ENCODE assay signal across 18 cellular contexts in genomic region chr13:110684388-110685056, GRCh38. TPM values are rescaled to one million over a fixed set of nuclear protein-coding genes. Genes with fewer than 3 reads are reported as not detected.
DNase-seq lines count a peak whose midpoint lies in the region; ATAC-seq and TF ChIP-seq lines count a peak whose summit lies in the region.
"Had no signal": no experiment of that assay in that cellular context is flagged by ENCODE, and none has a peak within 500 bp of the region (broad histone marks: within the 10 kb centered on the region; RNA-seq: fewer than 3 reads in every experiment).

No MANE protein-coding gene starts in this region.

- DNase-seq in HFFc6 (no peak), left colon (no peak), osteocyte (ENCODE audit: extremely low spot score, unreplicated experiment) (peak; percentile 75), stomach (no peak), activated gamma-delta T cell treated with Interleukin-2 at 50 U/mL for 16 hours (no peak), NCI-H526 treated with DMSO at 0.1 percent for 48 hours (lab: John Stamatoyannopoulos, UW) (no peak), mesendoderm (no peak)
- no peak for DNase-seq in CD8-positive, alpha-beta memory T cell
- DNase-seq: 8988T, COR-L47, GDM1, GOT3, KBM-7, NCI-H1105 treated with DMSO at 0.1 percent for 48 hours, NCI-H1694, NCI-H748 treated with DMSO at 0.1 percent for 48 hours, Right ventricle myocardium superior had no signal

- H3K4me1 Mint-ChIP-seq in HFFc6 (ENCODE audit: low read depth) (peaks cover 11% of the 10 kb centered on the region), osteocyte (ENCODE audit: unreplicated experiment) (no peaks in the 10 kb centered on the region)
- peaks cover 0 to 6% (median 0%) of the 10 kb centered on the region in 3 donors for H3K4me1 Mint-ChIP-seq in CD8-positive, alpha-beta memory T cell

- peaks cover 15% of the 10 kb centered on the region; the same call in 1 of the 2 replicates for H3K36me3 Mint-ChIP-seq in HFFc6 (ENCODE audit: low read depth)
- peaks cover 24% of the 10 kb centered on the region for H3K36me3 Mint-ChIP-seq in osteocyte (ENCODE audit: unreplicated experiment)
- H3K36me3 Mint-ChIP-seq in CD8-positive, alpha-beta memory T cell, result peaks cover 4 to 79% (median 14%) of the 10 kb centered on the region in 3 donors

- POLR2A ChIA-PET in CD8-positive, alpha-beta memory T cell (lab: Charles Lee), result no interaction called here

- 42 to 61% (median 45%) methylated on average over 8 of the region's 8 CpGs for WGBS in stomach, 5 donors
- no CpG with 5 or more reads among the region's 8 CpGs for WGBS in mesendoderm (ENCODE audit: extremely low coverage, insufficient coverage, low lambda C conversion rate)

- TF ChIP-seq CTCF in HFFc6 (IDR thresholded peaks at IDR 0.05) (no peak), osteocyte (IDR thresholded peaks at IDR 0.05) (no peak), stomach (IDR thresholded peaks at IDR 0.05) (no peak)

- no peaks in the 10 kb centered on the region for H3K27me3 ChIP-seq in stomach
- no peaks in the 10 kb centered on the region for H3K27me3 ChIP-seq in CD8-positive, alpha-beta memory T cell (ENCODE audit: insufficient read depth, low read length, poor library complexity, severe bottlenecking)
- no peaks in the 10 kb centered on the region for H3K27me3 ChIP-seq in mesendoderm (ENCODE audit: insufficient read depth, low read length, poor library complexity)

- H2AK5ac ChIP-seq in mesendoderm (ENCODE audit: low read length), result no peak overlapping the region

- no peak overlapping the region for H3K4me3 Mint-ChIP-seq in HFFc6
- H3K4me3 Mint-ChIP-seq in osteocyte (ENCODE audit: unreplicated experiment), result no peak overlapping the region
- H3K4me3 Mint-ChIP-seq in CD8-positive, alpha-beta memory T cell, result no peak overlapping the region

- TF ChIP-seq POLR2A in stomach (IDR thresholded peaks at IDR 0.05), result no peak

- H4K8ac ChIP-seq in mesendoderm (ENCODE audit: low read depth, low read length), result no peak overlapping the region

- peak overlapping the region; percentile 80 for H3K27ac Mint-ChIP-seq in HFFc6
- no peak overlapping the region for H3K27ac Mint-ChIP-seq in osteocyte (ENCODE audit: unreplicated experiment)
- H3K27ac Mint-ChIP-seq in CD8-positive, alpha-beta memory T cell, result no peak overlapping the region

- H3K79me2 ChIP-seq in mesendoderm (ENCODE audit: control insufficient read depth, insufficient read depth, low read length), result no peaks in the 10 kb centered on the region

- CTCF ChIA-PET in CD8-positive, alpha-beta memory T cell (lab: Charles Lee), result interaction anchor here (0.8 to 3.3 kb wide), 6 partner anchors 21 to 141 kb away, joined by 3 to 23 read pairs (median 6); partner anchors contain the start of gene CARS2

- H3K4me3 ChIP-seq in stomach (no peak overlapping the region), mesendoderm (ENCODE audit: low read length) (no peak overlapping the region)
- H3K4me3 ChIP-seq in CD8-positive, alpha-beta memory T cell (ENCODE audit: low read length), result no peak overlapping the region

- H3K79me1 ChIP-seq in mesendoderm (ENCODE audit: low read length), result no peaks in the 10 kb centered on the region

- H3K4me1 ChIP-seq in stomach (peaks cover 0 to 14% (median 9%) of the 10 kb centered on the region in 4 donors), mesendoderm (ENCODE audit: control insufficient read depth, low read depth, low read length) (no peaks in the 10 kb centered on the region)
- H3K4me1 ChIP-seq in CD8-positive, alpha-beta memory T cell (ENCODE audit: insufficient read depth, low read length), result no peaks in the 10 kb centered on the region

- H2BK120ac ChIP-seq in mesendoderm (ENCODE audit: low read depth, low read length), result no peak overlapping the region

- no peak for TF ChIP-seq EP300 in stomach (IDR thresholded peaks at IDR 0.05)

- H3K27me3 Mint-ChIP-seq in HFFc6 (ENCODE audit: insufficient read depth) (peaks cover 5% of the 10 kb centered on the region; the same call in 1 of the 2 replicates), osteocyte (ENCODE audit: unreplicated experiment) (no peaks in the 10 kb centered on the region)
- no peaks in the 10 kb centered on the region for H3K27me3 Mint-ChIP-seq in CD8-positive, alpha-beta memory T cell

- H3K4ac ChIP-seq in mesendoderm (ENCODE audit: low read depth, low read length), result no peak overlapping the region

- no peak overlapping the region for H3K4me2 ChIP-seq in mesendoderm (ENCODE audit: low read length)

- peak; percentile 26 for ATAC-seq in left colon
- ATAC-seq: HCT116 had no signal

- H3K27ac ChIP-seq in stomach, result peak overlapping the region in 3 of 5 donors; percentile 42 to 61 (median 50)
- no peak overlapping the region for H3K27ac ChIP-seq in CD8-positive, alpha-beta memory T cell (ENCODE audit: low read depth, low read length)
- no peak overlapping the region for H3K27ac ChIP-seq in mesendoderm (ENCODE audit: low read depth, low read length)

- H3K36me3 ChIP-seq in stomach (peaks cover 19 to 98% (median 94%) of the 10 kb centered on the region in 4 donors), mesendoderm (ENCODE audit: control insufficient read depth, insufficient read depth, low read length) (peaks cover 2% of the 10 kb centered on the region)
- peaks cover 13% of the 10 kb centered on the region for H3K36me3 ChIP-seq in CD8-positive, alpha-beta memory T cell (ENCODE audit: insufficient read depth, low read length)

- H3K9ac ChIP-seq in mesendoderm (ENCODE audit: low read length), result no peak overlapping the region

- no peak overlapping the region for H3K18ac ChIP-seq in mesendoderm (ENCODE audit: low read length)

- H3K9me3 ChIP-seq in stomach, result no peaks in the 10 kb centered on the region
- H3K9me3 ChIP-seq in CD8-positive, alpha-beta memory T cell (ENCODE audit: low read length), result no peaks in the 10 kb centered on the region

- intact Hi-C loops in left colon (cut with DNase I, micrococcal nuclease), result no loop called here
- intact Hi-C loops in stomach (cut with DNase I; ENCODE audit: low total_unique reads), result no loop called here

- no peak overlapping the region for H2BK5ac ChIP-seq in mesendoderm (ENCODE audit: low read length)

- no peak overlapping the region for H3K56ac ChIP-seq in mesendoderm (ENCODE audit: low read length)

- no peak overlapping the region for H3K23ac ChIP-seq in mesendoderm (ENCODE audit: low read length)

- no peak overlapping the region for H4K5ac ChIP-seq in mesendoderm (ENCODE audit: low read length)

- no peaks in the 10 kb centered on the region for H3K9me3 Mint-ChIP-seq in HFFc6
- H3K9me3 Mint-ChIP-seq in osteocyte (ENCODE audit: unreplicated experiment), result no peaks in the 10 kb centered on the region
- H3K9me3 Mint-ChIP-seq in CD8-positive, alpha-beta memory T cell, result no peaks in the 10 kb centered on the region

- H2BK15ac ChIP-seq in mesendoderm (replicated peaks; ENCODE audit: low read depth), result no peak overlapping the region

RNA-seq across cellular contexts. Expression of gene CARS2, which starts 21.4 kb away (rescaled TPM):
- 10 to 100 TPM; 50.1 to 68.0 (median 52.9) TPM for total RNA-seq in HFFc6 (2021; fragmentation: NEBNext Ultra II Directional; extraction: Animal tissue kit (Norgen Biotek cat#: 25700))
- total RNA-seq in left colon (10 to 100 TPM; 38.4 to 55.8 TPM), osteocyte (57.1 and 62.2 TPM in 2 replicates), stomach (100 to 1,000 TPM in 1 of 5 donors, 10 to 100 TPM in 4; 59.4 to 247 (median 70.0) TPM)
- 10 to 100 TPM; 49.3 to 87.2 (median 81.4) TPM for polyA plus RNA-seq in stomach
- 10 to 100 TPM; 84.5 to 84.9 TPM for total RNA-seq in CD8-positive, alpha-beta memory T cell
- 39.2 TPM for polyA plus RNA-seq in CD8-positive, alpha-beta memory T cell
- 25.5 TPM for polyA plus RNA-seq in mesendoderm (2013, experiment 1 of 2)
- polyA plus RNA-seq in mesendoderm (2013, experiment 2 of 2), result 25.7 TPM

RNA-seq across cellular contexts. Expression of gene ING1, which starts 29.0 kb away (rescaled TPM):
- total RNA-seq in HFFc6 (2021; fragmentation: NEBNext Ultra II Directional; extraction: Animal tissue kit (Norgen Biotek cat#: 25700)), result 1 to 10 TPM; 6.2 to 9.6 (median 8.1) TPM
- 10 to 100 TPM; 13.2 to 15.2 TPM for total RNA-seq in left colon
- total RNA-seq in osteocyte, result 21.8 and 23.2 TPM in 2 replicates
- total RNA-seq in stomach, result 10 to 100 TPM in 3 of 5 donors, 1 to 10 TPM in 2; 6.4 to 88.9 (median 12.9) TPM
- 1 to 10 TPM; 6.7 to 7.7 (median 7.0) TPM for polyA plus RNA-seq in stomach
- 10 to 100 TPM; 16.6 to 16.9 TPM for total RNA-seq in CD8-positive, alpha-beta memory T cell
- 18.5 TPM for polyA plus RNA-seq in CD8-positive, alpha-beta memory T cell
- 21.0 TPM for polyA plus RNA-seq in mesendoderm (2013, experiment 1 of 2)
- 19.7 TPM for polyA plus RNA-seq in mesendoderm (2013, experiment 2 of 2)

Comparison
In these comparisons a context has a peak if more than half of its experiments do, and no peak if none do; other contexts are left out.
1. H3K27ac ChIP-seq: peak in stomach (3 of 5); none in CD8-positive, alpha-beta memory T cell (single experiment) and mesendoderm (single experiment).